In the genomic region with DNA sequence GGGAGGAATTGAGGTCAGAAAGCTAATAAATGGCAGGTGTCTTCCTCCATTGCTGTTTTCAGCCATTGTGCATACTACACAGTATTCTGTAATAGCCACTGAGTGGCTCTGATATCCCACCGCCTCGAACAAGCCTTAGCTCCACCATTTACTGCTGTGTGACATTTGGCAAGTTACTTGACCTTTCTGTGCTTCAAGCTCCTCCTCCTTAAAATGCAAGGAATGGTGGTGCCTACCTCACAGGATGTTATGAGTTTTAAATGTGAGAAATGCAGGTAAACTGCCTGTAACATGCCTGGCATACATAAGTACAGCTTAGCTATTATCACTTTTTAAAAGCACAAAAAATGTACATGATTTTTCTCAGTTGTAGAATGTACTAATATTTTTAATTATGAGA, we compare ENCODE assay signal across 21 cellular contexts.
"Had no signal": no experiment of that assay in that cellular context is flagged by ENCODE, and none has a peak within 500 bp of the region (broad histone marks: within the 10 kb centered on the region; RNA-seq: fewer than 3 reads in every experiment).

No MANE protein-coding gene starts in this region.

- FAIRE-seq: pancreas had no signal

- H3K27me3 ChIP-seq: esophagus muscularis mucosa, foreskin keratinocyte, hepatocyte, pancreas had no signal

- H3K79me2 ChIP-seq: hepatocyte had no signal

- H3K27ac ChIP-seq: dorsolateral prefrontal cortex, epithelial cell of prostate, esophagus muscularis mucosa, foreskin keratinocyte, hepatocyte had no signal

- H2AFZ ChIP-seq: hepatocyte had no signal

- H3K4me3 Mint-ChIP-seq: naive B cell, nephron had no signal

- H3K27ac Mint-ChIP-seq: progenitor cell of endocrine pancreas had no signal

- ATAC-seq: foreskin keratinocyte, left ventricle myocardium superior, right cardiac atrium had no signal

- H3K27me3 Mint-ChIP-seq: naive B cell, progenitor cell of endocrine pancreas had no signal

- H3K4me2 ChIP-seq: hepatocyte, smooth muscle cell had no signal

- H3K4me3 ChIP-seq: esophagus muscularis mucosa, hepatocyte, lung, pancreas, smooth muscle cell had no signal

- H3K9me3 Mint-ChIP-seq: nephron had no signal

- DNase-seq: cortex of kidney; dorsolateral prefrontal cortex; effector memory CD4-positive, alpha-beta T cell; foreskin keratinocyte; head of caudate nucleus; left colon; left ventricle myocardium superior; mesendoderm; naive B cell; occipital lobe; pancreas; right cardiac atrium; stimulated activated CD4-positive, alpha-beta T cell treated with anti-CD3 and anti-CD28 coated beads, Interleukin-2, amount 100 ng/mL, for 48 hours; stimulated activated naive CD4-positive, alpha-beta T cell treated with Interleukin-2 at 50 U/mL for 16 hours had no signal

- H3K4me1 ChIP-seq: esophagus muscularis mucosa had no signal

- H3K36me3 ChIP-seq: esophagus muscularis mucosa, pancreas had no signal

- H3K9me3 ChIP-seq: esophagus muscularis mucosa, pancreas had no signal
